ENCODE assay signal across 24 cellular contexts in genomic region chr6:75221107-75221506, GRCh38.
"Had no signal": no experiment of that assay in that cellular context is flagged by ENCODE, and none has a peak within 500 bp of the region (broad histone marks: within the 10 kb centered on the region; RNA-seq: fewer than 3 reads in every experiment).

No MANE protein-coding gene starts in this region.

- H3K27ac ChIP-seq: neural progenitor cell, ovary, parathyroid adenoma, psoas muscle, right lobe of liver, sigmoid colon, thoracic aorta, thyroid gland, vagina had no signal

- H2AFZ ChIP-seq: neural progenitor cell, parathyroid adenoma had no signal

- H3K27me3 ChIP-seq: neural progenitor cell, ovary, right lobe of liver, sigmoid colon, thyroid gland, tibial nerve, upper lobe of left lung, vagina had no signal

- H3K4me2 ChIP-seq: neural progenitor cell had no signal

- H3K79me2 ChIP-seq: parathyroid adenoma had no signal

- H3K9me3 ChIP-seq: ovary, psoas muscle, right lobe of liver, sigmoid colon, stomach, thoracic aorta, thyroid gland, tibial nerve, upper lobe of left lung, vagina had no signal

- H3K4me3 ChIP-seq: neural progenitor cell, ovary, psoas muscle, right lobe of liver, sigmoid colon, stomach, thoracic aorta, thyroid gland, tibial nerve, upper lobe of left lung, vagina had no signal

- H3K36me3 ChIP-seq: neural progenitor cell, ovary, right lobe of liver, sigmoid colon, stomach, thoracic aorta, thyroid gland, tibial nerve, upper lobe of left lung, vagina had no signal

- H3K4me1 ChIP-seq: parathyroid adenoma, psoas muscle, thyroid gland, vagina had no signal

- DNase-seq: natural killer cell; occipital lobe; ovary; posterior cingulate gyrus; psoas muscle; right cardiac atrium; right lobe of liver; sigmoid colon; stimulated activated CD4-positive, alpha-beta T cell treated with anti-CD3 and anti-CD28 coated beads, Interleukin-15, amount 100 ng/mL, for 24 hours; stimulated activated CD4-positive, alpha-beta T cell treated with anti-CD3 and anti-CD28 coated beads, Interleukin-2, amount 100 ng/mL, for 24 hours; stimulated activated CD4-positive, alpha-beta T cell treated with anti-CD3 and anti-CD28 coated beads, Interleukin-2, amount 100 ng/mL, for 48 hours; stimulated activated CD4-positive, alpha-beta T cell treated with anti-CD3 and anti-CD28 coated beads, Interleukin-4, amount 100 ng/mL, for 24 hours; stimulated activated naive B cell treated with anti-CD40 and anti-IgM and Interleukin-4, amounts not matched to agents 10 μg/mL and 1 μg/mL and 100 μg/mL, for 72 hours; stimulated activated naive CD4-positive, alpha-beta T cell treated with Interleukin-2 at 50 U/mL for 16 hours; stomach; thyroid gland; trophoblast cell; upper lobe of left lung had no signal

- H3K9ac ChIP-seq: neural progenitor cell, parathyroid adenoma had no signal

- ATAC-seq: natural killer cell; psoas muscle; right cardiac atrium; stimulated activated effector memory CD8-positive, alpha-beta T cell treated with anti-CD3 and anti-CD28 coated beads, Interleukin-12 subunit alpha, Interleukin-12 subunit beta, amount 100 ng/mL, for 72 hours; stimulated activated naive B cell treated with anti-CD40 and anti-IgM and Interleukin-4, amounts not matched to agents 10 μg/mL and 1 μg/mL and 100 μg/mL, for 72 hours had no signal
